20 cellular contexts compared by ENCODE assay signal in the genomic region with DNA sequence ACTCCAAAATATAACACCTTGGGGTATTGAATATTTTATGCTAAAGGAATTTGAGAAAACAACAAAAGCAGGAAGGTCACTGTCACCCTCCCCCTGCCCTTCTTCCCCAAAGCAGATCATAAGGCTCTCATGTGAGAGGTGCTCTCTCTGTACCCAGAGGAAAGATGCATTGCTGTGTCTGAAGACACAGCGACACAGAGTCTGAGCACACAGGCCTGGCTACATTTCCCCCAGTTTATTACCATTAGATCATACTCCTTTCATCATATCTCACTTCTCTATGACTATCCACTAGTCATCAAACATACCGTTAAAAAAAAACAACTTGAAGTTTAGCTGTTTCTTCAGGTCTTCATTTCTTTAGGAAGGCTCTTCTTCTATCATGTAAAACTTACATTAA.
"Had no signal": no experiment of that assay in that cellular context is flagged by ENCODE, and none has a peak within 500 bp of the region (broad histone marks: within the 10 kb centered on the region; RNA-seq: fewer than 3 reads in every experiment).

No MANE protein-coding gene starts in this region.

- H3K4me3 Mint-ChIP-seq: naive thymus-derived CD8-positive, alpha-beta T cell; neural progenitor cell; stimulated activated memory B cell treated with anti-CD40 and anti-IgM and Interleukin-4, amounts not matched to agents 10 μg/mL and 1 μg/mL and 100 μg/mL, for 72 hours; T-helper 2 cell treated with Interferon-gamma antibody and Interleukin-4, amounts not matched to agents 5 μg/mL and 100 μg/mL, for 36 hours had no signal

- H3K36me3 Mint-ChIP-seq: naive thymus-derived CD8-positive, alpha-beta T cell; neural progenitor cell; stimulated activated memory B cell treated with anti-CD40 and anti-IgM and Interleukin-4, amounts not matched to agents 10 μg/mL and 1 μg/mL and 100 μg/mL, for 72 hours had no signal

- H3K4me1 Mint-ChIP-seq: neural progenitor cell had no signal

- H3K27ac Mint-ChIP-seq: endodermal cell; naive thymus-derived CD8-positive, alpha-beta T cell; neural progenitor cell; stimulated activated memory B cell treated with anti-CD40 and anti-IgM and Interleukin-4, amounts not matched to agents 10 μg/mL and 1 μg/mL and 100 μg/mL, for 72 hours; T-helper 2 cell treated with Interferon-gamma antibody and Interleukin-4, amounts not matched to agents 5 μg/mL and 100 μg/mL, for 36 hours had no signal

- ATAC-seq: foreskin keratinocyte; left lobe of liver; naive thymus-derived CD8-positive, alpha-beta T cell; sciatic nerve; stimulated activated memory B cell treated with anti-CD40 and anti-IgM and Interleukin-4, amounts not matched to agents 10 μg/mL and 1 μg/mL and 100 μg/mL, for 72 hours had no signal

- DNase-seq: activated CD4-positive, alpha-beta T cell treated with anti-CD3 and anti-CD28 coated beads, Interleukin-2, amount 50 U/mL, for 4 hours; activated naive CD4-positive, alpha-beta T cell treated with Interleukin-2 at 50 U/mL for 16 hours; activated T-cell treated with anti-CD3 and anti-CD28 coated beads, Interleukin-2, amount 50 U/mL, for 48 hours; cerebellar nuclear complex; endodermal cell; foreskin keratinocyte; kidney; naive thymus-derived CD8-positive, alpha-beta T cell; small intestine; stimulated activated CD4-positive, alpha-beta T cell treated with anti-CD3 and anti-CD28 coated beads, Interleukin-2, amount 100 ng/mL, for 24 hours; stomach; uterus had no signal

- H3K4me1 ChIP-seq: foreskin keratinocyte, suprapubic skin, uterus had no signal

- H3K9me3 ChIP-seq: suprapubic skin, tibial nerve, uterus had no signal

- H3K27ac ChIP-seq: coronary artery, foreskin keratinocyte, neural progenitor cell, stomach, suprapubic skin, tibial nerve, uterus had no signal

- H3K4me3 ChIP-seq: coronary artery, neural progenitor cell, stomach, suprapubic skin, tibial nerve, uterus had no signal

- H3K9me3 Mint-ChIP-seq: endodermal cell; naive thymus-derived CD8-positive, alpha-beta T cell; stimulated activated memory B cell treated with anti-CD40 and anti-IgM and Interleukin-4, amounts not matched to agents 10 μg/mL and 1 μg/mL and 100 μg/mL, for 72 hours; T-helper 2 cell treated with Interferon-gamma antibody and Interleukin-4, amounts not matched to agents 5 μg/mL and 100 μg/mL, for 36 hours had no signal

- H3K36me3 ChIP-seq: neural progenitor cell, stomach, suprapubic skin, tibial nerve, uterus had no signal
